8 cellular contexts compared by ENCODE assay signal in genomic region chr1:170562644-170563338, GRCh38. TPM values are rescaled to one million over a fixed set of nuclear protein-coding genes. Genes with fewer than 3 reads are reported as not detected.
DNase-seq lines count a peak whose midpoint lies in the region; ATAC-seq and TF ChIP-seq lines count a peak whose summit lies in the region.

No MANE protein-coding gene starts in this region.

- no peak overlapping the region for H3K9ac ChIP-seq in MM.1S (ENCODE audit: low read length)

- no peak for TF ChIP-seq CTCF in testis (IDR thresholded peaks at IDR 0.05)
- no peak for TF ChIP-seq CTCF in MM.1S (IDR thresholded peaks at IDR 0.05; ENCODE audit: low read length)

- ATAC-seq in GM21367 (IDR thresholded peaks at IDR 0.05; ENCODE audit: unreplicated experiment) = peak; percentile 74
- ATAC-seq in GM21515 (IDR thresholded peaks at IDR 0.05; ENCODE audit: unreplicated experiment) = no peak

- no peak for TF ChIP-seq POLR2A in testis (IDR thresholded peaks at IDR 0.05)

- H3F3A ChIP-seq in MM.1S (ENCODE audit: insufficient read depth, low read length) = no peaks in the 10 kb centered on the region

- H3K4me1 ChIP-seq in testis (peaks cover 7% of the 10 kb centered on the region), MM.1S (ENCODE audit: low read length) (no peaks in the 10 kb centered on the region)

- no peaks in the 10 kb centered on the region for H3K9me2 ChIP-seq in MM.1S (replicated peaks; ENCODE audit: insufficient read depth, low read length)

- no peak overlapping the region for H3K4me3 ChIP-seq in testis
- no peak overlapping the region for H3K4me3 ChIP-seq in MM.1S (ENCODE audit: low read length)

- no peak overlapping the region for H2AFZ ChIP-seq in MM.1S (ENCODE audit: low read length)

- no peaks in the 10 kb centered on the region for H3K79me2 ChIP-seq in MM.1S (ENCODE audit: low read length)

- H3K36me3 ChIP-seq in testis (ENCODE audit: low read depth, missing control alignments) (no peaks in the 10 kb centered on the region), MM.1S (replicated peaks; ENCODE audit: insufficient read depth, low read length) (no peaks in the 10 kb centered on the region)

- H3K9me3 ChIP-seq in testis = no peaks in the 10 kb centered on the region
- H3K9me3 ChIP-seq in MM.1S (replicated peaks; ENCODE audit: insufficient read depth, low read length) = no peaks in the 10 kb centered on the region

- intact Hi-C loops in testis (cut with DNase I; ENCODE audit: low total_unique reads) = no loop called here

- peak; percentile 15 for DNase-seq in CD1c-positive myeloid dendritic cell (ENCODE audit: extremely low spot score)
- peak; percentile 38 for DNase-seq in NCI-H226
- DNase-seq in brain pericyte (ENCODE audit: low read depth, low spot score) = peak; percentile 53
- DNase-seq in kidney tubule cell (ENCODE audit: low spot score) = peak; percentile 77
- peak; percentile 65 for DNase-seq in testis
- DNase-seq in MM.1S = no peak

- 39 to 44% methylated on average over 7 of the region's 7 CpGs for WGBS in testis, 2 donors

- no peak overlapping the region for H3K4me2 ChIP-seq in MM.1S (ENCODE audit: low read depth, low read length)

- no peaks in the 10 kb centered on the region for H3K27me3 ChIP-seq in testis
- no peaks in the 10 kb centered on the region for H3K27me3 ChIP-seq in MM.1S (replicated peaks; ENCODE audit: insufficient read depth, low read length)

- no peaks in the 10 kb centered on the region for H4K20me1 ChIP-seq in MM.1S (ENCODE audit: insufficient read depth, low read length)

- H3K27ac ChIP-seq in testis = peak overlapping the region; percentile 32 to 77
- H3K27ac ChIP-seq in MM.1S (ENCODE audit: low read length) = no peak overlapping the region

RNA-seq across cellular contexts. Expression of gene GORAB, which starts 30.8 kb away (rescaled TPM):
- 10 to 100 TPM; 23.5 to 41.6 TPM for total RNA-seq in testis
- 16.7 TPM for polyA plus RNA-seq in testis (ENCODE audit: insufficient read depth, low read depth, low replicate concordance)
